24 cellular contexts compared by ENCODE assay signal in genomic region chr1:168317309-168317708, GRCh38.
"Had no signal": no experiment of that assay in that cellular context is flagged by ENCODE, and none has a peak within 500 bp of the region (broad histone marks: within the 10 kb centered on the region; RNA-seq: fewer than 3 reads in every experiment).

No MANE protein-coding gene starts in this region.

- H3K9ac ChIP-seq: parathyroid adenoma had no signal

- H3K27ac Mint-ChIP-seq: endodermal cell; nephron progenitor cell; stimulated activated effector memory CD8-positive, alpha-beta T cell treated with anti-CD3 and anti-CD28 coated beads, Interleukin-12 subunit alpha, Interleukin-12 subunit beta, amount 100 ng/mL, for 72 hours; type B pancreatic cell had no signal

- H3K4me1 ChIP-seq: parathyroid adenoma, prostate gland, thyroid gland had no signal

- H3K27me3 ChIP-seq: hepatocyte, right lobe of liver, suprapubic skin, thyroid gland had no signal

- ATAC-seq: left colon; left ventricle myocardium superior; right lobe of liver; stimulated activated effector memory CD8-positive, alpha-beta T cell treated with anti-CD3 and anti-CD28 coated beads, Interleukin-12 subunit alpha, Interleukin-12 subunit beta, amount 100 ng/mL, for 72 hours; stimulated activated naive CD8-positive, alpha-beta T cell treated with anti-CD3 and anti-CD28 coated beads, Interleukin-15, Interleukin-2, amounts not matched to agents 100 U/mL and 50 U/mL, for 24 hours had no signal

- H3K4me3 Mint-ChIP-seq: endodermal cell; nephron progenitor cell; stimulated activated effector memory CD8-positive, alpha-beta T cell treated with anti-CD3 and anti-CD28 coated beads, Interleukin-12 subunit alpha, Interleukin-12 subunit beta, amount 100 ng/mL, for 72 hours; type B pancreatic cell had no signal

- H3K27me3 Mint-ChIP-seq: type B pancreatic cell had no signal

- DNase-seq: dermis blood vessel endothelial cell; effector CD4-positive, alpha-beta T cell; endodermal cell; foreskin melanocyte; head of caudate nucleus; kidney; left colon; left ventricle myocardium superior; mesenchymal stem cell; midbrain; nephron progenitor cell; retina; right lobe of liver; stimulated activated CD4-positive, alpha-beta T cell treated with anti-CD3 and anti-CD28 coated beads, Interleukin-4, amount 100 ng/mL, for 1 hour; stimulated activated CD8-positive, alpha-beta memory T cell treated with anti-CD3 and anti-CD28 coated beads, Interleukin-4, amount 100 ng/mL, for 48 hours; stimulated activated naive CD8-positive, alpha-beta T cell treated with anti-CD3 and anti-CD28 coated beads, Interleukin-15, Interleukin-2, amounts not matched to agents 100 U/mL and 50 U/mL, for 24 hours had no signal

- H3K27ac ChIP-seq: hepatocyte, parathyroid adenoma, prostate gland, right lobe of liver, suprapubic skin, thyroid gland had no signal

- H2AFZ ChIP-seq: hepatocyte, parathyroid adenoma had no signal

- H3K79me2 ChIP-seq: hepatocyte, parathyroid adenoma had no signal

- H3K9me3 ChIP-seq: prostate gland, right lobe of liver, suprapubic skin, thyroid gland had no signal

- H3K36me3 ChIP-seq: prostate gland, right lobe of liver, thyroid gland had no signal

- H3K36me3 Mint-ChIP-seq: stimulated activated effector memory CD8-positive, alpha-beta T cell treated with anti-CD3 and anti-CD28 coated beads, Interleukin-12 subunit alpha, Interleukin-12 subunit beta, amount 100 ng/mL, for 72 hours had no signal

- H3K4me2 ChIP-seq: hepatocyte had no signal

- H3K4me3 ChIP-seq: hepatocyte, lung, prostate gland, right lobe of liver, suprapubic skin, thyroid gland had no signal

- H3K9me3 Mint-ChIP-seq: endodermal cell; nephron progenitor cell; stimulated activated effector memory CD8-positive, alpha-beta T cell treated with anti-CD3 and anti-CD28 coated beads, Interleukin-12 subunit alpha, Interleukin-12 subunit beta, amount 100 ng/mL, for 72 hours; type B pancreatic cell had no signal
